8 cellular contexts compared by ENCODE assay signal in the genomic region with DNA sequence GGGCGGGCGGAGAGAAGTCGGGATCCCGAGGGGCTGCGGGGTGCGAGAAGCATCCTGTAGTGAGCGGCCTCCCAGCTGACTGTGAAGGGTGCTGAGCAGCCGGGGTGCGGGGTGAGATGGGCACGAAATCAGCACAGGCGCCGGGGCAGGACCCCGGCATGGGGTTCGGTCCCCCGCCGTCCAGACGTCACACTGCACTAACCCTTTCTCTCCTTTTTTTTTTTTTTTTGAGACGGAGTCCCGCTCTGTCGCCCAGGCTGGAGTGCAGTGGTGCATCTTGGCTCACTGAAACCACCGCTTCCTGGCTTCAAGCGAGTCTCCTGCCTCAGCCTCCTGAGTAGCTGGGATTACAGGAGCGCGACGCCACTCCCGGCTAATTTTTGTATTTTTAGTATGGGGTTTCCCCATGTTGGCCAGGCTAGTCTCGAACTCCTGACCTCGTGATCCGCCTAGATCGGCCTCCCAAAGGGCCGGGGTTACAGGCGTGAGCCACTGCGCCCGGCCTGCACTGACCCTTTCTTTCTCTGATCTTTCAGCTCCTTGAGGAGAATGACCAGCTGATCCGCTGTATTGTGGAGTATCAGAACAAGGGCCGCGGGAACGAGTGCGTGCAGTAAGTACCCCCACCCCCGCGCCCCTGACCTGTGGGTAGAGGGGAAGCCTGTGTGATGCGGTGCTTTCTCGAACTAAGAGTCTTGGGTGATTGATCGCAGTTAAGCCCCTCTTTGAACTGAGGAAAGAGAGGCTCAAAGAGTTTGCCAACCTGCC. TPM values are rescaled to one million over a fixed set of nuclear protein-coding genes. Genes with fewer than 3 reads are reported as not detected.
DNase-seq lines count a peak whose midpoint lies in the region; ATAC-seq and TF ChIP-seq lines count a peak whose summit lies in the region.

No MANE protein-coding gene starts in this region.

- H2BK120ac ChIP-seq in IMR-90 (ENCODE audit: low read depth, low read length) = no peak overlapping the region

- dilution Hi-C loops in IMR-90 (cut with HindIII; ENCODE audit: low sequenced_read_pairs, unreplicated experiment) = no loop called here

- peak overlapping the region; percentile 92 for H2AK9ac ChIP-seq in IMR-90 (replicated peaks; ENCODE audit: low read depth, low read length, poor library complexity)

- H4K91ac ChIP-seq in IMR-90 (ENCODE audit: insufficient read depth, low read depth, low read length) = no peak overlapping the region

- peak overlapping the region; percentile 87 to 100 (median 99) for H3K4me3 Mint-ChIP-seq in brain

- CTCF ChIA-PET in BJ (lab: Yijun Ruan, JAX) (interaction anchor here (0.8 to 1.1 kb wide), 3 partner anchors 10 to 153 kb away, joined by 3 to 4 read pairs (median 3); a partner anchor contains a TSS), IMR-90 (lab: Yijun Ruan, JAX) (interaction anchor here (0.6 to 1.6 kb wide), 3 partner anchors 12 to 1387 kb away, joined by 4 read pairs; no protein-coding TSS in a partner anchor)

- H3K27ac ChIP-seq in IMR-90 (ENCODE audit: insufficient read depth, low read length) (peak overlapping the region; percentile 38), lung (ENCODE audit: low read depth in 1 of 2, low read length in 1 of 2) (peak overlapping the region; percentile 39 to 86), urinary bladder (ENCODE audit: low read depth) (peak overlapping the region; percentile 83)

- no peak overlapping the region for H2BK15ac ChIP-seq in IMR-90 (ENCODE audit: low read depth, low read length)

- H3K9me3 ChIP-seq in IMR-90 (ENCODE audit: control insufficient read depth, insufficient read depth, low read length) (no peaks in the 10 kb centered on the region), lung (ENCODE audit: control insufficient read depth in 2 of 2, insufficient read depth in 1 of 2, low read length in 1 of 2) (peaks cover 0 to 2% of the 10 kb centered on the region in 2 donors)

- H3K27ac Mint-ChIP-seq in brain = peak overlapping the region; percentile 85 to 99 (median 94)

- no TSS peak for BruUV-seq in IMR-90 (replicated peaks; lab: Mats Ljungman, UMichigan)

- intact Hi-C loops in IMR-90 (cut with micrococcal nuclease) = loop anchor here (1.0 kb wide), 1 partner anchor 9 kb away; a partner anchor contains a TSS

- H2BK20ac ChIP-seq in IMR-90 (ENCODE audit: low read depth, low read length) = no peak overlapping the region

- H3K18ac ChIP-seq in IMR-90 (ENCODE audit: low read depth, low read length) = no peak overlapping the region

- TF ChIP-seq POLR2A in IMR-90 (IDR thresholded peaks at IDR 0.05; ENCODE audit: low read depth, low read length) = no peak

- peak overlapping the region; percentile 48; the same call in 1 of the 2 replicates for H3K14ac ChIP-seq in IMR-90 (replicated peaks; ENCODE audit: low read depth, low read length)

- H3K27me3 Mint-ChIP-seq in brain = peaks cover 5% of the 10 kb centered on the region

- POLR2A ChIA-PET in BJ (lab: Charles Lee) = interaction anchor here (1.2 kb wide), 1 partner anchor 9 kb away, joined by 6 read pairs; a partner anchor contains a TSS
- POLR2A ChIA-PET in IMR-90 (lab: Charles Lee; ENCODE audit: unreplicated experiment) = interaction anchor here (0.6 to 1.0 kb wide), 4 partner anchors 9 to 155 kb away, joined by 3 read pairs; a partner anchor contains a TSS

- H2AFZ ChIP-seq in IMR-90 (replicated peaks; ENCODE audit: low read length, poor library complexity) = peak overlapping the region; percentile 87

- in situ Hi-C loops in IMR-90 (cut with MboI; ENCODE audit: low sequenced_read_pairs) = no loop called here

- ATAC-seq in IMR-90 (ENCODE audit: low read depth) (peak; percentile 37), lung (ENCODE audit: insufficient read depth, low FRiP score) (no peak)

- peak overlapping the region; percentile 9; the same call in 1 of the 2 replicates for H3K4ac ChIP-seq in IMR-90 (ENCODE audit: low read depth, low read length)

- H3K4me2 ChIP-seq in IMR-90 (ENCODE audit: low read depth, low read length) = peak overlapping the region; percentile 71

- H3K9ac ChIP-seq in IMR-90 (ENCODE audit: low read depth, low read length) = peak overlapping the region; percentile 66

- H3K27me3 ChIP-seq in BJ (ENCODE audit: control insufficient read depth, insufficient read depth, low read length) (no peaks in the 10 kb centered on the region), IMR-90 (ENCODE audit: control insufficient read depth, insufficient read depth, low read length) (no peaks in the 10 kb centered on the region), lung (ENCODE audit: control insufficient read depth, insufficient read depth) (no peaks in the 10 kb centered on the region)

- H3K4me1 ChIP-seq in IMR-90 (ENCODE audit: control insufficient read depth, insufficient read depth, low read length) (peaks cover 6% of the 10 kb centered on the region), lung (ENCODE audit: control insufficient read depth in 2 of 2, insufficient read depth in 2 of 2, low read length in 2 of 2) (peaks cover 3 to 6% of the 10 kb centered on the region in 2 donors), urinary bladder (ENCODE audit: insufficient read depth) (no peaks in the 10 kb centered on the region)

- TF ChIP-seq CTCF in BJ (IDR thresholded peaks at IDR 0.05; ENCODE audit: insufficient read depth, low read depth, low read length) (no peak), IMR-90 (conservative IDR thresholded peaks at IDR 0.05; ENCODE audit: low read depth, low read length) (no peak), brain (conservative IDR thresholded peaks at IDR 0.05) (no peak), lung (IDR thresholded peaks at IDR 0.05; ENCODE audit: control extremely low read depth, extremely low read depth) (no peak)

- H3K79me1 ChIP-seq in IMR-90 (ENCODE audit: low read depth in 1 of 2, low read length in 2 of 2) = peaks cover 21 to 29% of the 10 kb centered on the region in 2 experiments

- peaks cover 9% of the 10 kb centered on the region for H3K9me1 ChIP-seq in IMR-90 (ENCODE audit: insufficient read depth, low read length)

- H2AK5ac ChIP-seq in IMR-90 (ENCODE audit: low read depth, low read length) = peak overlapping the region; percentile 59

- peaks cover 18% of the 10 kb centered on the region for H3K36me3 Mint-ChIP-seq in brain

- no peaks in the 10 kb centered on the region for H3K9me3 Mint-ChIP-seq in brain

- H3K23ac ChIP-seq in IMR-90 (ENCODE audit: low read depth, low read length) = peak overlapping the region; percentile 41; the same call in 1 of the 2 replicates

- no peak for TF ChIP-seq RAD21 in IMR-90 (IDR thresholded peaks at IDR 0.05; ENCODE audit: low read length)

- H4K5ac ChIP-seq in IMR-90 (ENCODE audit: low read depth, low read length) = peak overlapping the region; percentile 15; the same call in 1 of the 2 replicates

- no peak overlapping the region; the same call in 1 of the 2 replicates for H3K56ac ChIP-seq in IMR-90 (ENCODE audit: extremely low read depth, insufficient read depth, low read length)

- no peak overlapping the region for H2BK5ac ChIP-seq in IMR-90 (ENCODE audit: low read depth, low read length, poor library complexity, severe bottlenecking)

- H3K4me1 Mint-ChIP-seq in brain = peaks cover 44% of the 10 kb centered on the region

- peak overlapping the region; percentile 36 to 67; a peak in 3 of 4 replicates for H4K8ac ChIP-seq in IMR-90 (ENCODE audit: low read depth in 2 of 2, low read length in 2 of 2)

- no peaks in the 10 kb centered on the region for H3K36me3 ChIP-seq in BJ (ENCODE audit: control insufficient read depth, insufficient read depth, low read length)
- H3K36me3 ChIP-seq in IMR-90 (ENCODE audit: control insufficient read depth, insufficient read depth, low read length) = peaks cover 4% of the 10 kb centered on the region; the same call in 1 of the 2 replicates
- H3K36me3 ChIP-seq in lung (ENCODE audit: control insufficient read depth in 2 of 2, insufficient read depth in 2 of 2, low read length in 2 of 2) = peaks cover 1 to 20% of the 10 kb centered on the region in 2 donors
- peaks cover 1% of the 10 kb centered on the region for H3K36me3 ChIP-seq in urinary bladder (ENCODE audit: insufficient read depth)

- H3K4me3 ChIP-seq in BJ (ENCODE audit: low read depth, low read length) (peak overlapping the region; percentile 61), IMR-90 (ENCODE audit: insufficient read depth, low read depth, low read length) (peak overlapping the region; percentile 67), lung (peak overlapping the region; percentile 71), urinary bladder (ENCODE audit: low read depth, low read length) (peak overlapping the region; percentile 85)

- DNase-seq in BJ (ENCODE audit: low read depth) (no peak), IMR-90 (no peak), lung (ENCODE audit: low spot score) (no peak), NCI-H1694 treated with DMSO at 0.1 percent for 48 hours (lab: John Stamatoyannopoulos, UW) (no peak), SIG-M5 treated with dmso at 0.1 percent for 504 hours (lab: John Stamatoyannopoulos, UW; ENCODE audit: unreplicated experiment) (no peak), NCI-H2107 treated with DMSO at 0.1 percent for 48 hours (lab: John Stamatoyannopoulos, UW; ENCODE audit: unreplicated experiment) (no peak)

- H4K20me1 ChIP-seq in IMR-90 (ENCODE audit: insufficient read depth, low read length) = peaks cover 3% of the 10 kb centered on the region; the same call in 1 of the 2 replicates

- 0% methylated on average over 15 of the region's 44 CpGs; no CpG with 5 or more reads in 1 of the 2 experiments for WGBS in IMR-90 (ENCODE audit: extremely low coverage in 2 of 2, insufficient read length in 1 of 2), 2 experiments
- WGBS in lung, 2 donors = 9 to 15% methylated on average over 40 to 44 of the region's 44 CpGs
- WGBS in urinary bladder = 6% methylated on average over 44 of the region's 44 CpGs

RNA-seq across cellular contexts. Expression of a gene that starts 0.5 kb away (rescaled TPM):
- polyA plus RNA-seq in BJ (2011; rRNA removed) = 19.7 and 25.7 TPM in 2 replicates
- polyA minus RNA-seq in BJ (2011; rRNA and poly(A)+ RNA removed) = 4.9 and 7.6 TPM in 2 replicates
- 19.4 and 23.6 TPM in 2 replicates for total RNA-seq in IMR-90 (2012; rRNA removed)
- 14.9 and 18.7 TPM in 2 replicates for polyA plus RNA-seq in IMR-90 (2012; rRNA removed)
- polyA plus RNA-seq in IMR-90 (2012; cell fraction: cytosol; rRNA removed) = 6.4 and 6.7 TPM in 2 replicates
- polyA plus RNA-seq in IMR-90 (2012; cell fraction: nucleus; rRNA removed; ENCODE audit: low replicate concordance) = 1.5 and 10.1 TPM in 2 replicates
- 29.0 TPM for polyA plus RNA-seq in brain (ENCODE audit: insufficient read depth, low read depth, low replicate concordance)
- 10 to 100 TPM; 14.0 to 20.3 TPM for total RNA-seq in lung
- 10 to 100 TPM; 30.3 to 65.7 TPM for polyA plus RNA-seq in lung
- 22.2 TPM for total RNA-seq in urinary bladder
- polyA plus RNA-seq in urinary bladder = 29.5 TPM

RNA-seq across cellular contexts. Expression of a gene that starts 9.3 kb away (rescaled TPM):
- polyA plus RNA-seq in BJ (2011; rRNA removed) (19.0 and 37.6 TPM in 2 replicates), IMR-90 (2012; rRNA removed) (20.0 and 30.7 TPM in 2 replicates), brain (ENCODE audit: insufficient read depth, low read depth, low replicate concordance) (4.6 TPM), lung (10 to 100 TPM; 15.3 to 38.1 TPM), urinary bladder (19.9 TPM)
- 13.5 and 17.2 TPM in 2 replicates for polyA minus RNA-seq in BJ (2011; rRNA and poly(A)+ RNA removed)
- total RNA-seq in IMR-90 (2012; rRNA removed) (24.0 and 51.4 TPM in 2 replicates), lung (100 to 1,000 TPM in 1 of 2 donors, 10 to 100 TPM in 1; 67.7 to 291 TPM), urinary bladder (367 TPM)
- 1.4 and 2.1 TPM in 2 replicates for polyA plus RNA-seq in IMR-90 (2012; cell fraction: cytosol; rRNA removed)
- polyA plus RNA-seq in IMR-90 (2012; cell fraction: nucleus; rRNA removed; ENCODE audit: low replicate concordance) = 15.7 and 154 TPM in 2 replicates

RNA-seq across cellular contexts. Expression of a gene that starts 9.4 kb away (rescaled TPM):
- polyA plus RNA-seq in BJ (2011; rRNA removed) (45.9 and 47.8 TPM in 2 replicates), IMR-90 (2012; rRNA removed) (19.9 and 24.0 TPM in 2 replicates), brain (ENCODE audit: insufficient read depth, low read depth, low replicate concordance) (57.3 TPM), lung (10 to 100 TPM; 23.3 to 34.8 TPM), urinary bladder (46.0 TPM)
- polyA minus RNA-seq in BJ (2011; rRNA and poly(A)+ RNA removed) = 16.2 and 22.8 TPM in 2 replicates
- total RNA-seq in IMR-90 (2012; rRNA removed) (43.9 and 46.9 TPM in 2 replicates), lung (10 to 100 TPM; 35.1 to 61.4 TPM), urinary bladder (57.8 TPM)
- 11.0 and 11.6 TPM in 2 replicates for polyA plus RNA-seq in IMR-90 (2012; cell fraction: cytosol; rRNA removed)
- 8.1 and 22.9 TPM in 2 replicates for polyA plus RNA-seq in IMR-90 (2012; cell fraction: nucleus; rRNA removed; ENCODE audit: low replicate concordance)
